In genomic region chr5:142012186-142012785, GRCh38 we compare ENCODE assay signal across 8 cellular contexts. TPM values are rescaled to one million over a fixed set of nuclear protein-coding genes. Genes with fewer than 3 reads are reported as not detected.
DNase-seq lines count a peak whose midpoint lies in the region; ATAC-seq and TF ChIP-seq lines count a peak whose summit lies in the region.

No MANE protein-coding gene starts in this region.

- TF ChIP-seq RAD21 in liver (IDR thresholded peaks at IDR 0.05), result peak; percentile 18 to 52

- H3K27me3 ChIP-seq in CD4-positive, alpha-beta memory T cell (ENCODE audit: insufficient read depth, low read length), result no peaks in the 10 kb centered on the region
- H3K27me3 ChIP-seq in liver (ENCODE audit: control insufficient read depth in 4 of 4, insufficient read depth in 4 of 4, low read length in 3 of 4), result no peaks in the 10 kb centered on the region

- H3K4me3 Mint-ChIP-seq in CD4-positive, alpha-beta memory T cell, result peak overlapping the region; percentile 85 to 92 (median 88)

- peaks cover 43 to 71% (median 57%) of the 10 kb centered on the region in 4 donors for H3K4me1 Mint-ChIP-seq in CD4-positive, alpha-beta memory T cell

- H3K36me3 Mint-ChIP-seq in CD4-positive, alpha-beta memory T cell, result peaks cover 2 to 5% of the 10 kb centered on the region in 2 donors

- WGBS in liver, result 25% methylated on average over 18 of the region's 18 CpGs

- DNase-seq in CD4-positive, alpha-beta memory T cell, result peak in 4 of 5 donors; percentile 30 to 59 (median 31)
- DNase-seq in HuH-7.5 (ENCODE audit: low spot score) (peak; percentile 34), occipital lobe (lab: John Stamatoyannopoulos, UW) (no peak)
- peak; percentile 75 for DNase-seq in stimulated activated CD4-positive, alpha-beta T cell treated with anti-CD3 and anti-CD28 coated beads, Interleukin-4, amount 100 ng/mL, for 24 hours

- peak overlapping the region; percentile 70 for H3K27ac ChIP-seq in CD4-positive, alpha-beta memory T cell (ENCODE audit: low read depth, low read length)
- H3K27ac ChIP-seq in cingulate gyrus (ENCODE audit: low read depth, low read length), result peak overlapping the region; percentile 96
- H3K27ac ChIP-seq in liver (ENCODE audit: low read depth in 1 of 2, low read length in 2 of 2), result peak overlapping the region; percentile 63 to 97

- H3K27ac Mint-ChIP-seq in CD4-positive, alpha-beta memory T cell, result peak overlapping the region; percentile 53 to 95 (median 92)

- H3K9me3 Mint-ChIP-seq in CD4-positive, alpha-beta memory T cell, result peaks cover 0 to 1% (median 0%) of the 10 kb centered on the region in 8 donors

- H3K9ac ChIP-seq in liver (ENCODE audit: low read depth in 1 of 2, low read length in 2 of 2), result peak overlapping the region; percentile 9 to 69

- no peaks in the 10 kb centered on the region for H3K27me3 Mint-ChIP-seq in CD4-positive, alpha-beta memory T cell

- peak; percentile 49; the same call in 1 of the 2 replicates for TF ChIP-seq CTCF in WI38 (IDR thresholded peaks at IDR 0.05; ENCODE audit: low read depth, low read length)
- TF ChIP-seq CTCF in liver (IDR thresholded peaks at IDR 0.05; ENCODE audit: low read depth, low read length, missing input control), result no peak

- intact Hi-C loops in CD4-positive, alpha-beta memory T cell (cut with micrococcal nuclease), result loop anchor here (5.0 kb wide), 1 partner anchor 685 kb away; no protein-coding TSS in a partner anchor

- no peak for ATAC-seq in HG02981 (IDR thresholded peaks at IDR 0.05; ENCODE audit: unreplicated experiment)

- H3K4me3 ChIP-seq in CD4-positive, alpha-beta memory T cell (ENCODE audit: low read length in 2 of 2), result peak overlapping the region; percentile 79 to 84
- peak overlapping the region; percentile 82 for H3K4me3 ChIP-seq in WI38 (ENCODE audit: low read depth, low read length)
- H3K4me3 ChIP-seq in liver (ENCODE audit: low read depth in 1 of 3, low read length in 3 of 3), result peak overlapping the region; percentile 37 to 79 (median 40)

- H3K36me3 ChIP-seq in CD4-positive, alpha-beta memory T cell (ENCODE audit: insufficient read depth, low read length), result no peaks in the 10 kb centered on the region
- H3K36me3 ChIP-seq in liver (ENCODE audit: control insufficient read depth in 4 of 4, insufficient read depth in 3 of 4, low read depth in 1 of 4, low read length in 3 of 4), result peaks cover 0 to 8% (median 2%) of the 10 kb centered on the region in 4 donors

- peaks cover 66% of the 10 kb centered on the region for H3K4me1 ChIP-seq in CD4-positive, alpha-beta memory T cell (ENCODE audit: insufficient read depth, low read length)
- peaks cover 3 to 29% (median 14%) of the 10 kb centered on the region in 4 donors for H3K4me1 ChIP-seq in liver (ENCODE audit: control insufficient read depth in 4 of 4, insufficient read depth in 4 of 4, low read length in 3 of 4)

- CTCF ChIA-PET in CD4-positive, alpha-beta memory T cell (lab: Charles Lee; ENCODE audit: partially characterized antibody), result interaction anchor here (0.8 to 11.6 kb wide), 26 partner anchors 8 to 320 kb away, joined by 3 to 203 read pairs (median 5); partner anchors contain the start of genes NDFIP1 and RNF14

- POLR2A ChIA-PET in CD4-positive, alpha-beta memory T cell (lab: Charles Lee; ENCODE audit: partially characterized antibody), result interaction anchor here (0.8 to 6.2 kb wide), 16 partner anchors 8 to 321 kb away, joined by 3 to 90 read pairs (median 6); partner anchors contain the start of genes NDFIP1 and RNF14

- no peaks in the 10 kb centered on the region for H3K9me3 ChIP-seq in CD4-positive, alpha-beta memory T cell (ENCODE audit: control insufficient read depth in 1 of 2, low read length in 2 of 2)
- no peaks in the 10 kb centered on the region for H3K9me3 ChIP-seq in liver (ENCODE audit: control insufficient read depth in 4 of 4, low read length in 3 of 4)

TF ChIP-seq in liver, 16 proteins besides CTCF, POLR2A, EP300 and RAD21:
- TF ChIP-seq FOXA2 (IDR thresholded peaks at IDR 0.05) (no peak), GABPA (IDR thresholded peaks at IDR 0.05 in 1 of 2, conservative IDR thresholded peaks at IDR 0.05 in 1 of 2) (no peak), EGR1 (IDR thresholded peaks at IDR 0.05; ENCODE audit: low read depth in 2 of 2) (no peak), HNF4G (IDR thresholded peaks at IDR 0.05) (no peak), REST (IDR thresholded peaks at IDR 0.05) (no peak), FOXA1 (IDR thresholded peaks at IDR 0.05) (no peak), NR2F2 (IDR thresholded peaks at IDR 0.05) (no peak), YY1 (IDR thresholded peaks at IDR 0.05) (no peak), SP1 (IDR thresholded peaks at IDR 0.05) (no peak), JUND (IDR thresholded peaks at IDR 0.05) (no peak)
- TF ChIP-seq, protein P1, sequence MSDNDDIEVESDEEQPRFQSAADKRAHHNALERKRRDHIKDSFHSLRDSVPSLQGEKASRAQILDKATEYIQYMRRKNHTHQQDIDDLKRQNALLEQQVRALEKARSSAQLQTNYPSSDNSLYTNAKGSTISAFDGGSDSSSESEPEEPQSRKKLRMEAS (IDR thresholded peaks at IDR 0.05), result no peak

RNA-seq across cellular contexts. Expression of gene GNPDA1, which starts 0.5 kb away (rescaled TPM):
- 10 to 100 TPM; 23.0 to 24.1 TPM for total RNA-seq in CD4-positive, alpha-beta memory T cell
- 10 to 100 TPM; 25.8 to 38.6 TPM for polyA plus RNA-seq in CD4-positive, alpha-beta memory T cell
- total RNA-seq in liver (10 to 100 TPM; 11.5 to 15.0 TPM), occipital lobe (20.3 TPM)
- polyA plus RNA-seq in liver, result 1 to 10 TPM; 8.0 to 9.5 TPM

RNA-seq across cellular contexts. Expression of gene RNF14, which starts 43.4 kb away (rescaled TPM):
- total RNA-seq in CD4-positive, alpha-beta memory T cell, result 10 to 100 TPM; 35.4 to 38.5 TPM
- 10 to 100 TPM; 52.0 TPM for polyA plus RNA-seq in CD4-positive, alpha-beta memory T cell
- total RNA-seq in liver, result 10 to 100 TPM; 35.5 to 50.6 TPM
- polyA plus RNA-seq in liver, result 10 to 100 TPM; 22.9 to 29.5 TPM
- total RNA-seq in occipital lobe, result 72.1 TPM

RNA-seq across cellular contexts. Expression of gene PCDH12, which starts 54.3 kb away (rescaled TPM):
- total RNA-seq in CD4-positive, alpha-beta memory T cell, result not detected
- under 1 TPM; 0.13 to 0.31 TPM for polyA plus RNA-seq in CD4-positive, alpha-beta memory T cell
- total RNA-seq in liver (1 to 10 TPM; 4.8 to 4.9 TPM), occipital lobe (2.8 TPM)
- 1 to 10 TPM in 1 of 2 donors, under 1 TPM in 1; 0.74 to 2.7 TPM for polyA plus RNA-seq in liver
